In the genomic region with DNA sequence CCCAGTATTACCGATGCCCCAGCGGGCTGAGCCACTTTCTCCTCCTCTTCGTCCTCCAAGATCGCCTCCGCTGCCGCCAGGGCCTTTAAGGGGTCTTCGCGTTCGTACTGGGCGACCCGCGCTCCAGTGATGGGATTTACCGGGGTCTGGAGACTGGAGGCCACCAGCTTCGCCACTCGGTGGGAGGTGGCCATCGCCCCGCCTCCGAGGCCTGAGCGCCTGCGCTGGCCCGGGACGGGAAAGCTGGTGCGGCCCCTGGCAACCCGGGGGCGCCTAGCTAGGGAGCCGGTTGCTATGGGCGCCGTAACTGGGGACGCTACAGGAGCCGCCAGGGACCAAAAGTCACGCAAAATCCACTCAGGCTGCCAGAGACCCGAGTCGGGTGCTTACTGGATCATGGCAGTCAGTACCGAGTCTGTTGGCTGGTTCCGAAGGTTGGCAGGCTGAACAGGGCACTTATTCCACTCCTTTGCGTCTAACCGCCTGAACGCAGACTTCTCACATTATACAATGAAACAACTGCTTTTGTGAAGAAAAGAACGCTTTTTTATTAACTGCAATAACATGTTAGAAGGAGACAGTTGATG, we compare ENCODE assay signal across 1 cellular context.
TF ChIP-seq lines count a peak whose summit lies in the region.

A gene with protein sequence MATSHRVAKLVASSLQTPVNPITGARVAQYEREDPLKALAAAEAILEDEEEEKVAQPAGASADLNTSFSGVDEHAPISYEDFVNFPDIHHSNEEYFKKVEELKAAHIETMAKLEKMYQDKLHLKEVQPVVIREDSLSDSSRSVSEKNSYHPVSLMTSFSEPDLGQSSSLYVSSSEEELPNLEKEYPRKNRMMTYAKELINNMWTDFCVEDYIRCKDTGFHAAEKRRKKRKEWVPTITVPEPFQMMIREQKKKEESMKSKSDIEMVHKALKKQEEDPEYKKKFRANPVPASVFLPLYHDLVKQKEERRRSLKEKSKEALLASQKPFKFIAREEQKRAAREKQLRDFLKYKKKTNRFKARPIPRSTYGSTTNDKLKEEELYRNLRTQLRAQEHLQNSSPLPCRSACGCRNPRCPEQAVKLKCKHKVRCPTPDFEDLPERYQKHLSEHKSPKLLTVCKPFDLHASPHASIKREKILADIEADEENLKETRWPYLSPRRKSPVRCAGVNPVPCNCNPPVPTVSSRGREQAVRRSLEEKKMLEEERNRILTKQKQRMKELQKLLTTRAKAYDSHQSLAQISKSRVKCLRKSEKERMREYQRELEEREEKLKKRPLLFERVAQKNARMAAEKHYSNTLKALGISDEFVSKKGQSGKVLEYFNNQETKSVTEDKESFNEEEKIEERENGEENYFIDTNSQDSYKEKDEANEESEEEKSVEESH (minus strand): TSS at position 213 of the 587 bp plus-strand sequence. CDS start 19 bp downstream, at position 194.

TF ChIP-seq in HEK293, 187 proteins besides CTCF, POLR2A, EP300 and RAD21 (continued from another document and continues in another):
- TF ChIP-seq, protein P1, sequence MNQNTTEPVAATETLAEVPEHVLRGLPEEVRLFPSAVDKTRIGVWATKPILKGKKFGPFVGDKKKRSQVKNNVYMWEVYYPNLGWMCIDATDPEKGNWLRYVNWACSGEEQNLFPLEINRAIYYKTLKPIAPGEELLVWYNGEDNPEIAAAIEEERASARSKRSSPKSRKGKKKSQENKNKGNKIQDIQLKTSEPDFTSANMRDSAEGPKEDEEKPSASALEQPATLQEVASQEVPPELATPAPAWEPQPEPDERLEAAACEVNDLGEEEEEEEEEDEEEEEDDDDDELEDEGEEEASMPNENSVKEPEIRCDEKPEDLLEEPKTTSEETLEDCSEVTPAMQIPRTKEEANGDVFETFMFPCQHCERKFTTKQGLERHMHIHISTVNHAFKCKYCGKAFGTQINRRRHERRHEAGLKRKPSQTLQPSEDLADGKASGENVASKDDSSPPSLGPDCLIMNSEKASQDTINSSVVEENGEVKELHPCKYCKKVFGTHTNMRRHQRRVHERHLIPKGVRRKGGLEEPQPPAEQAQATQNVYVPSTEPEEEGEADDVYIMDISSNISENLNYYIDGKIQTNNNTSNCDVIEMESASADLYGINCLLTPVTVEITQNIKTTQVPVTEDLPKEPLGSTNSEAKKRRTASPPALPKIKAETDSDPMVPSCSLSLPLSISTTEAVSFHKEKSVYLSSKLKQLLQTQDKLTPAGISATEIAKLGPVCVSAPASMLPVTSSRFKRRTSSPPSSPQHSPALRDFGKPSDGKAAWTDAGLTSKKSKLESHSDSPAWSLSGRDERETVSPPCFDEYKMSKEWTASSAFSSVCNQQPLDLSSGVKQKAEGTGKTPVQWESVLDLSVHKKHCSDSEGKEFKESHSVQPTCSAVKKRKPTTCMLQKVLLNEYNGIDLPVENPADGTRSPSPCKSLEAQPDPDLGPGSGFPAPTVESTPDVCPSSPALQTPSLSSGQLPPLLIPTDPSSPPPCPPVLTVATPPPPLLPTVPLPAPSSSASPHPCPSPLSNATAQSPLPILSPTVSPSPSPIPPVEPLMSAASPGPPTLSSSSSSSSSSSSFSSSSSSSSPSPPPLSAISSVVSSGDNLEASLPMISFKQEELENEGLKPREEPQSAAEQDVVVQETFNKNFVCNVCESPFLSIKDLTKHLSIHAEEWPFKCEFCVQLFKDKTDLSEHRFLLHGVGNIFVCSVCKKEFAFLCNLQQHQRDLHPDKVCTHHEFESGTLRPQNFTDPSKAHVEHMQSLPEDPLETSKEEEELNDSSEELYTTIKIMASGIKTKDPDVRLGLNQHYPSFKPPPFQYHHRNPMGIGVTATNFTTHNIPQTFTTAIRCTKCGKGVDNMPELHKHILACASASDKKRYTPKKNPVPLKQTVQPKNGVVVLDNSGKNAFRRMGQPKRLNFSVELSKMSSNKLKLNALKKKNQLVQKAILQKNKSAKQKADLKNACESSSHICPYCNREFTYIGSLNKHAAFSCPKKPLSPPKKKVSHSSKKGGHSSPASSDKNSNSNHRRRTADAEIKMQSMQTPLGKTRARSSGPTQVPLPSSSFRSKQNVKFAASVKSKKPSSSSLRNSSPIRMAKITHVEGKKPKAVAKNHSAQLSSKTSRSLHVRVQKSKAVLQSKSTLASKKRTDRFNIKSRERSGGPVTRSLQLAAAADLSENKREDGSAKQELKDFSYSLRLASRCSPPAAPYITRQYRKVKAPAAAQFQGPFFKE (tag by site-specific recombination; IDR thresholded peaks at IDR 0.05; ENCODE audit: borderline replicate concordance) = no peak
- no peak for TF ChIP-seq ZNF791 (tag by site-specific recombination; IDR thresholded peaks at IDR 0.05)
- TF ChIP-seq ZIC2 (tag by site-specific recombination; IDR thresholded peaks at IDR 0.05) = 0 out of 2 replicates have a peak, but pooled peaks have one; percentile 29
- TF ChIP-seq ZNF654 (tag by site-specific recombination; IDR thresholded peaks at IDR 0.05; ENCODE audit: low read depth) = no peak
- TF ChIP-seq ZNF169 (tag by site-specific recombination; IDR thresholded peaks at IDR 0.05) = no peak
- no peak for TF ChIP-seq ZNF529 (tag by site-specific recombination; IDR thresholded peaks at IDR 0.05; ENCODE audit: insufficient replicate concordance)
- no peak for TF ChIP-seq ZNF658 (tag by site-specific recombination; IDR thresholded peaks at IDR 0.05)
- no peak for TF ChIP-seq ZNF626 (tag by site-specific recombination; IDR thresholded peaks at IDR 0.05)
- TF ChIP-seq, protein P2, sequence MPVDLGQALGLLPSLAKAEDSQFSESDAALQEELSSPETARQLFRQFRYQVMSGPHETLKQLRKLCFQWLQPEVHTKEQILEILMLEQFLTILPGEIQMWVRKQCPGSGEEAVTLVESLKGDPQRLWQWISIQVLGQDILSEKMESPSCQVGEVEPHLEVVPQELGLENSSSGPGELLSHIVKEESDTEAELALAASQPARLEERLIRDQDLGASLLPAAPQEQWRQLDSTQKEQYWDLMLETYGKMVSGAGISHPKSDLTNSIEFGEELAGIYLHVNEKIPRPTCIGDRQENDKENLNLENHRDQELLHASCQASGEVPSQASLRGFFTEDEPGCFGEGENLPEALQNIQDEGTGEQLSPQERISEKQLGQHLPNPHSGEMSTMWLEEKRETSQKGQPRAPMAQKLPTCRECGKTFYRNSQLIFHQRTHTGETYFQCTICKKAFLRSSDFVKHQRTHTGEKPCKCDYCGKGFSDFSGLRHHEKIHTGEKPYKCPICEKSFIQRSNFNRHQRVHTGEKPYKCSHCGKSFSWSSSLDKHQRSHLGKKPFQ (tag by site-specific recombination; IDR thresholded peaks at IDR 0.05) = no peak
- peak; percentile 91 for TF ChIP-seq GLIS2 (tag by site-specific recombination; IDR thresholded peaks at IDR 0.05)
- TF ChIP-seq ZSCAN16 (tag by site-specific recombination; IDR thresholded peaks at IDR 0.05) = no peak
- 0 out of 2 replicates have a peak, but pooled peaks have one; percentile 16 for TF ChIP-seq ZEB2 (tag by site-specific recombination; IDR thresholded peaks at IDR 0.05)
- no peak for TF ChIP-seq ZNF624 (tag by site-specific recombination; IDR thresholded peaks at IDR 0.05)
- TF ChIP-seq ZNF394 (tag by site-specific recombination; IDR thresholded peaks at IDR 0.05; ENCODE audit: borderline replicate concordance) = no peak
- TF ChIP-seq GLIS1 (tag by site-specific recombination; IDR thresholded peaks at IDR 0.05) = peak; percentile 86
- TF ChIP-seq ZNF48 (tag by site-specific recombination; IDR thresholded peaks at IDR 0.05) = no peak
- no peak for TF ChIP-seq ZNF747 (tag by site-specific recombination; IDR thresholded peaks at IDR 0.05)
- TF ChIP-seq ZNF473 (tag by site-specific recombination; IDR thresholded peaks at IDR 0.05) = no peak
- TF ChIP-seq, protein P3, sequence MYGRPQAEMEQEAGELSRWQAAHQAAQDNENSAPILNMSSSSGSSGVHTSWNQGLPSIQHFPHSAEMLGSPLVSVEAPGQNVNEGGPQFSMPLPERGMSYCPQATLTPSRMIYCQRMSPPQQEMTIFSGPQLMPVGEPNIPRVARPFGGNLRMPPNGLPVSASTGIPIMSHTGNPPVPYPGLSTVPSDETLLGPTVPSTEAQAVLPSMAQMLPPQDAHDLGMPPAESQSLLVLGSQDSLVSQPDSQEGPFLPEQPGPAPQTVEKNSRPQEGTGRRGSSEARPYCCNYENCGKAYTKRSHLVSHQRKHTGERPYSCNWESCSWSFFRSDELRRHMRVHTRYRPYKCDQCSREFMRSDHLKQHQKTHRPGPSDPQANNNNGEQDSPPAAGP (tag by site-specific recombination; IDR thresholded peaks at IDR 0.05) = no peak
- TF ChIP-seq PRDM1 (tag by site-specific recombination; IDR thresholded peaks at IDR 0.05) = no peak
- TF ChIP-seq, protein P4, sequence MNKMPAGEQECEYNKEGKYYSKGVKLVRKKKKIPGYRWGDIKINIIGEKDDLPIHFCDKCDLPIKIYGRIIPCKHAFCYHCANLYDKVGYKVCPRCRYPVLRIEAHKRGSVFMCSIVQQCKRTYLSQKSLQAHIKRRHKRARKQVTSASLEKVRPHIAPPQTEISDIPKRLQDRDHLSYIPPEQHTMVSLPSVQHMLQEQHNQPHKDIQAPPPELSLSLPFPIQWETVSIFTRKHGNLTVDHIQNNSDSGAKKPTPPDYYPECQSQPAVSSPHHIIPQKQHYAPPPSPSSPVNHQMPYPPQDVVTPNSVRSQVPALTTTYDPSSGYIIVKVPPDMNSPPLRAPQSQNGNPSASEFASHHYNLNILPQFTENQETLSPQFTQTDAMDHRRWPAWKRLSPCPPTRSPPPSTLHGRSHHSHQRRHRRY (tag by site-specific recombination; IDR thresholded peaks at IDR 0.05) = no peak
- TF ChIP-seq OVOL3 (tag by site-specific recombination; IDR thresholded peaks at IDR 0.05) = 0 out of 2 replicates have a peak, but pooled peaks have one; percentile 37
- TF ChIP-seq, protein P5, sequence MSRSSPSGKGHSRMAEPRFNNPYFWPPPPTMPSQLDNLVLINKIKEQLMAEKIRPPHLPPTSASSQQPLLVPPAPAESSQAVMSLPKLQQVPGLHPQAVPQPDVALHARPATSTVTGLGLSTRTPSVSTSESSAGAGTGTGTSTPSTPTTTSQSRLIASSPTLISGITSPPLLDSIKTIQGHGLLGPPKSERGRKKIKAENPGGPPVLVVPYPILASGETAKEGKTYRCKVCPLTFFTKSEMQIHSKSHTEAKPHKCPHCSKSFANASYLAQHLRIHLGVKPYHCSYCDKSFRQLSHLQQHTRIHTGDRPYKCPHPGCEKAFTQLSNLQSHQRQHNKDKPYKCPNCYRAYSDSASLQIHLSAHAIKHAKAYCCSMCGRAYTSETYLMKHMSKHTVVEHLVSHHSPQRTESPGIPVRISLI (tag by site-specific recombination; IDR thresholded peaks at IDR 0.05) = no peak
- TF ChIP-seq, protein P6, sequence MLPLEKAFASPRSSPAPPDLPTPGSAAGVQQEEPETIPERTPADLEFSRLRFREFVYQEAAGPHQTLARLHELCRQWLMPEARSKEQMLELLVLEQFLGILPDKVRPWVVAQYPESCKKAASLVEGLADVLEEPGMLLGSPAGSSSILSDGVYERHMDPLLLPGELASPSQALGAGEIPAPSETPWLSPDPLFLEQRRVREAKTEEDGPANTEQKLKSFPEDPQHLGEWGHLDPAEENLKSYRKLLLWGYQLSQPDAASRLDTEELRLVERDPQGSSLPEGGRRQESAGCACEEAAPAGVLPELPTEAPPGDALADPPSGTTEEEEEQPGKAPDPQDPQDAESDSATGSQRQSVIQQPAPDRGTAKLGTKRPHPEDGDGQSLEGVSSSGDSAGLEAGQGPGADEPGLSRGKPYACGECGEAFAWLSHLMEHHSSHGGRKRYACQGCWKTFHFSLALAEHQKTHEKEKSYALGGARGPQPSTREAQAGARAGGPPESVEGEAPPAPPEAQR (tag by site-specific recombination; IDR thresholded peaks at IDR 0.05) = no peak
- TF ChIP-seq ZFP41 (tag by site-specific recombination; IDR thresholded peaks at IDR 0.05; ENCODE audit: borderline replicate concordance) = no peak
- TF ChIP-seq, protein P7, sequence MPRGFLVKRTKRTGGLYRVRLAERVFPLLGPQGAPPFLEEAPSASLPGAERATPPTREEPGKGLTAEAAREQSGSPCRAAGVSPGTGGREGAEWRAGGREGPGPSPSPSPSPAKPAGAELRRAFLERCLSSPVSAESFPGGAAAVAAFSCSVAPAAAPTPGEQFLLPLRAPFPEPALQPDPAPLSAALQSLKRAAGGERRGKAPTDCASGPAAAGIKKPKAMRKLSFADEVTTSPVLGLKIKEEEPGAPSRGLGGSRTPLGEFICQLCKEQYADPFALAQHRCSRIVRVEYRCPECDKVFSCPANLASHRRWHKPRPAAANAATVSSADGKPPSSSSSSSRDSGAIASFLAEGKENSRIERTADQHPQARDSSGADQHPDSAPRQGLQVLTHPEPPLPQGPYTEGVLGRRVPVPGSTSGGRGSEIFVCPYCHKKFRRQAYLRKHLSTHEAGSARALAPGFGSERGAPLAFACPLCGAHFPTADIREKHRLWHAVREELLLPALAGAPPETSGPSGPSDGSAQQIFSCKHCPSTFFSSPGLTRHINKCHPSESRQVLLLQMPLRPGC (tag by site-specific recombination; IDR thresholded peaks at IDR 0.05) = no peak
- TF ChIP-seq, protein P8, sequence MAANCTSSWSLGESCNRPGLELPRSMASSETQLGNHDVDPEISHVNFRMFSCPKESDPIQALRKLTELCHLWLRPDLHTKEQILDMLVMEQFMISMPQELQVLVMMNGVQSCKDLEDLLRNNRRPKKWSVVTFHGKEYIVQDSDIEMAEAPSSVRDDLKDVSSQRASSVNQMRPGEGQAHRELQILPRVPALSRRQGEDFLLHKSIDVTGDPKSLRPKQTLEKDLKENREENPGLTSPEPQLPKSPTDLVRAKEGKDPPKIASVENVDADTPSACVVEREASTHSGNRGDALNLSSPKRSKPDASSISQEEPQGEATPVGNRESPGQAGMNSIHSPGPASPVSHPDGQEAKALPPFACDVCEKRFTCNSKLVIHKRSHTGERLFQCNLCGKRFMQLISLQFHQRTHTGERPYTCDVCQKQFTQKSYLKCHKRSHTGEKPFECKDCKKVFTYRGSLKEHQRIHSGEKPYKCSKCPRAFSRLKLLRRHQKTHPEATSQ (tag by site-specific recombination; IDR thresholded peaks at IDR 0.05) = 0 out of 2 replicates have a peak, but pooled peaks have one; percentile 24
- TF ChIP-seq, protein P9, sequence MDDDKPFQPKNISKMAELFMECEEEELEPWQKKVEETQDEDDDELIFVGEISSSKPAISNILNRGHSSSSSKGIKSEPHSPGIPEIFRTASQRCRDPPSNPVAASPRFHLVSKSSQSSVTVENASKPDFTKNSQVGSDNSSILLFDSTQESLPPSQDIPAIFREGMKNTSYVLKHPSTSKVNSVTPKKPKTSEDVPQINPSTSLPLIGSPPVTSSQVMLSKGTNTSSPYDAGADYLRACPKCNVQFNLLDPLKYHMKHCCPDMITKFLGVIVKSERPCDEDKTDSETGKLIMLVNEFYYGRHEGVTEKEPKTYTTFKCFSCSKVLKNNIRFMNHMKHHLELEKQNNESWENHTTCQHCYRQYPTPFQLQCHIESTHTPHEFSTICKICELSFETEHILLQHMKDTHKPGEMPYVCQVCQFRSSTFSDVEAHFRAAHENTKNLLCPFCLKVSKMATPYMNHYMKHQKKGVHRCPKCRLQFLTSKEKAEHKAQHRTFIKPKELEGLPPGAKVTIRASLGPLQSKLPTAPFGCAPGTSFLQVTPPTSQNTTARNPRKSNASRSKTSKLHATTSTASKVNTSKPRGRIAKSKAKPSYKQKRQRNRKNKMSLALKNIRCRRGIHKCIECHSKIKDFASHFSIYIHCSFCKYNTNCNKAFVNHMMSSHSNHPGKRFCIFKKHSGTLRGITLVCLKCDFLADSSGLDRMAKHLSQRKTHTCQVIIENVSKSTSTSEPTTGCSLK (tag by site-specific recombination; IDR thresholded peaks at IDR 0.05) = no peak
- TF ChIP-seq ZFP37 (tag by site-specific recombination; IDR thresholded peaks at IDR 0.05) = 0 out of 2 replicates have a peak, but pooled peaks have one; percentile 22
- TF ChIP-seq ZNF768 (tag by site-specific recombination; IDR thresholded peaks at IDR 0.05) = no peak
- peak; percentile 36 for TF ChIP-seq ZXDB (tag by site-specific recombination; IDR thresholded peaks at IDR 0.05)
- TF ChIP-seq ZNF792 (tag by site-specific recombination; IDR thresholded peaks at IDR 0.05) = no peak
